In the genomic region with DNA sequence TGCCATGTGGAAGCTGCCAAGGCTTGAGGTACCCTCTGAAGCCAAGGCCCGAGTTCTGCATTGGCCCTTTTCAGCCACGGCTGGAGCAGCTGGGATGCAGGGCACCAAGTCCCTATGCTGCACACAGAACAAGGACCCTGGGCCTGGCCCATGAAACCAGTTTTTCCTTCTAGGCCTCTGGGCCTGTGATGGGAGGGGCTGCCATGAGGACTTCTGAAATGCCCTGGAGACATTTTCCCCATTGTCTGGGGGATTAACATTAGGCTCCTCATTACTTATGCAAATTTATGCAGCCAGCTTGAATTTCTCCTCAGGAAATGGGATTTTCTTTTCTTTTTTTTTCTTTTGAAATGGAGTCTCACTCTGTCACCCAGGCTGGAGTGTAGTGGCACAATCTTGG, we compare ENCODE assay signal across 5 cellular contexts. TPM values are rescaled to one million over a fixed set of nuclear protein-coding genes. Genes with fewer than 3 reads are reported as not detected.
DNase-seq lines count a peak whose midpoint lies in the region; ATAC-seq and TF ChIP-seq lines count a peak whose summit lies in the region.
"Not testable (repeated sequence)": the region's sequence is repeated elsewhere in the genome, so short reads cannot be mapped to it uniquely, and the experiment has no call there.

No MANE protein-coding gene starts in this region.

- not testable (repeated sequence) for BruUV-seq in A673 (replicated peaks; lab: Mats Ljungman, UMichigan)

- H3K4me2 ChIP-seq in Karpas-422 (ENCODE audit: low read depth, low read length, poor library complexity, severe bottlenecking): not testable (repeated sequence)

- intact Hi-C loops in A673 (cut with micrococcal nuclease; ENCODE audit: unreplicated experiment); upper lobe of right lung (cut with DNase I): not testable (repeated sequence)

- H3K36me3 ChIP-seq in A673 (ENCODE audit: insufficient read depth, low read length, poor library complexity, severe bottlenecking); HEK293 (ENCODE audit: control insufficient read depth in 2 of 2, insufficient read depth in 1 of 2, low read length in 2 of 2); Karpas-422 (ENCODE audit: insufficient read depth, low read length); endodermal cell (ENCODE audit: control insufficient read depth, insufficient read depth, low read length); upper lobe of right lung: not testable (repeated sequence)

- H3K27me3 ChIP-seq in A673 (replicated peaks; ENCODE audit: insufficient read depth, low read depth, low read length, poor library complexity); Karpas-422 (ENCODE audit: low read length); endodermal cell (ENCODE audit: control insufficient read depth, insufficient read depth, low read length, poor library complexity, severe bottlenecking); upper lobe of right lung: not testable (repeated sequence)

- H4K20me1 ChIP-seq in Karpas-422 (ENCODE audit: insufficient read depth, low read depth, low read length): not testable (repeated sequence)

- H3K27ac Mint-ChIP-seq in endodermal cell: not testable (repeated sequence)

- WGBS in endodermal cell (ENCODE audit: insufficient coverage in 1 of 2, insufficient read length in 1 of 2), 2 experiments: 85 to 97% methylated on average over 2 of the region's 2 CpGs

- H3K9me3 Mint-ChIP-seq in endodermal cell: peaks cover 54% of the 10 kb centered on the region

- peaks cover 58% of the 10 kb centered on the region for H3K36me3 Mint-ChIP-seq in endodermal cell (ENCODE audit: low read depth)

- POLR2A ChIA-PET in A673 (lab: Charles Lee; ENCODE audit: low non-redundant PET); HEK293 (lab: Yijun Ruan, JAX): not testable (repeated sequence)

- H3K27ac ChIP-seq in A673 (ENCODE audit: low read depth, low read length, poor library complexity, severe bottlenecking): peak overlapping the region; percentile 59
- H3K27ac ChIP-seq in HEK293 (ENCODE audit: extremely low read depth, low read depth, low read length); Karpas-422 (ENCODE audit: low read length); endodermal cell (ENCODE audit: low read depth, low read length); upper lobe of right lung: not testable (repeated sequence)

- DNase-seq in A673 (ENCODE audit: low spot score) (peak; percentile 89), Karpas-422 (peak; percentile 28), upper lobe of right lung (peak; percentile 26)
- not testable (repeated sequence) for DNase-seq in endodermal cell

- not testable (repeated sequence) for H3K4me3 Mint-ChIP-seq in endodermal cell

- ATAC-seq in upper lobe of right lung: not testable (repeated sequence)

- H3K4me1 Mint-ChIP-seq in endodermal cell: not testable (repeated sequence)

- H3K4me1 ChIP-seq in A673 (ENCODE audit: insufficient read depth, low read length, poor library complexity, severe bottlenecking); HEK293 (ENCODE audit: control insufficient read depth, insufficient read depth, low read length); Karpas-422 (ENCODE audit: low read length); endodermal cell (ENCODE audit: control insufficient read depth, insufficient read depth, low read length); upper lobe of right lung: not testable (repeated sequence)

- H3K4me3 ChIP-seq in A673 (ENCODE audit: low read depth, low read length, poor library complexity, severe bottlenecking); HEK293 (ENCODE audit: low read depth, low read length); Karpas-422 (ENCODE audit: low read length); upper lobe of right lung: not testable (repeated sequence)
- peak overlapping the region; percentile 53 for H3K4me3 ChIP-seq in endodermal cell (ENCODE audit: low read length)

- TF ChIP-seq CTCF in A673 (conservative IDR thresholded peaks at IDR 0.05; ENCODE audit: low read depth, low read length); HEK293 (tag by site-specific recombination; IDR thresholded peaks at IDR 0.05); endodermal cell (conservative IDR thresholded peaks at IDR 0.05); upper lobe of right lung (IDR thresholded peaks at IDR 0.05): not testable (repeated sequence)

- not testable (repeated sequence) for H3K79me2 ChIP-seq in Karpas-422 (ENCODE audit: low read length)

- not testable (repeated sequence) for H3K27me3 Mint-ChIP-seq in endodermal cell (ENCODE audit: insufficient read depth)

- not testable (repeated sequence) for H2AFZ ChIP-seq in Karpas-422 (ENCODE audit: low read length)

- H3K9me3 ChIP-seq in A673 (ENCODE audit: low read depth, low read length, poor library complexity, severe bottlenecking) (peaks cover 24% of the 10 kb centered on the region), endodermal cell (ENCODE audit: control insufficient read depth, low read length) (peaks cover 50% of the 10 kb centered on the region)
- not testable (repeated sequence) for H3K9me3 ChIP-seq in HEK293 (ENCODE audit: control insufficient read depth, insufficient read depth, low read depth, low read length); Karpas-422 (ENCODE audit: low read length); upper lobe of right lung

- not testable (repeated sequence) for H3K9me2 ChIP-seq in Karpas-422 (replicated peaks; ENCODE audit: insufficient read depth, low read length)

- CTCF ChIA-PET in A673 (lab: Charles Lee); HEK293 (lab: Yijun Ruan, JAX): not testable (repeated sequence)

- H3K9ac ChIP-seq in Karpas-422 (ENCODE audit: low read length); endodermal cell (ENCODE audit: extremely low read depth, low read length, poor library complexity, severe bottlenecking): not testable (repeated sequence)

TF ChIP-seq in HEK293, 187 proteins besides CTCF, POLR2A, EP300 and RAD21:
- peak; percentile 60 for TF ChIP-seq ZNF585B (tag by site-specific recombination; IDR thresholded peaks at IDR 0.05)

RNA-seq across cellular contexts. Expression of a gene that starts 24.8 kb away (rescaled TPM):
- total RNA-seq in A673 (2021) (30.6 and 33.8 TPM in 2 replicates), endodermal cell (10 to 100 TPM; 25.9 to 29.9 TPM), upper lobe of right lung (14.9 TPM)
- 19.7 and 28.1 TPM in 2 replicates for total RNA-seq in Karpas-422 (2014; rRNA removed; shearing (Covaris generic); ENCODE audit: low replicate concordance)
- 18.6 TPM for polyA plus RNA-seq in endodermal cell (2013, experiment 1 of 2)
- polyA plus RNA-seq in endodermal cell (2013, experiment 2 of 2): 17.6 TPM
